9 cellular contexts compared by ENCODE assay signal in the genomic region with DNA sequence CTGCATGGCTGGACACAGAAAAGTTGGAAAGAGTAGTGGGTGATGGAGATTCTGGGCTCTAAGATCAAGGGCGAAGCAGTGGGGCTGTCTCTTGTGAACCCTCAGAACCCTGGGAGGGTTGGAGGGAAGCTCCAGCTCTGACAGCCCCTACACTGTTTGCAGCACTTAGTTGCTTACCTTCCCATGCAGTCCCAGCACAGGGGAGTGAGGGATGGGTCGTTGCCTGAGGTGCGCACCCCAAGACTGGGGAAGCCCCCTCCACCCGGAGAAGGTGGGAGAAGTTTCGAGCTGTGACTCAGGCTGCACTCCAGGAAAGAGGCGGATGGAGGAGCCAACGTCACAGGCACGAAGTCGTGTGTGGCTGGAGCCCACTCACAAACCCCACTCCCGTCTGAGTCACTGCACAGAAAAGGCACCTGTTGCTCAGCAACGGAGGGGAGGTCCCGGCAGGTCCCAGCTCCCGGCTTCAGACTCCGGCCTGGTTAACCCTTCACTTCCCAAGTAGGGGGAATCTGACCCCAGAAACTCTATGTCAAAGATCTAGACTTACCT.
A peak's percentile ranks its signal among the peaks of the same experiment; 100 is the strongest.
DNase-seq lines count a peak whose midpoint lies in the region; TF ChIP-seq lines count a peak whose summit lies in the region.
"Had no signal": no experiment of that assay in that cellular context is flagged by ENCODE, and none has a peak within 500 bp of the region (broad histone marks: within the 10 kb centered on the region; RNA-seq: fewer than 3 reads in every experiment).

No MANE protein-coding gene starts in this region.

- no peaks in the 10 kb centered on the region for H3K27me3 ChIP-seq in colonic mucosa

- peak; percentile 22 for DNase-seq in DMS53 (lab: John Stamatoyannopoulos, UW)
- DNase-seq in DMS53 treated with DMSO at 0.1 percent for 48 hours (lab: John Stamatoyannopoulos, UW; ENCODE audit: unreplicated experiment): no peak
- no peak for DNase-seq in activated T-helper 1 cell treated with anti-CD3 and anti-CD28 coated beads, Interleukin-12 subunit alpha, Interleukin-12 subunit beta, Interleukin-2, Interleukin-4 antibody, amounts not matched to agents 30 ng/mL and 10 ng/mL and 1 ng/mL, durations not matched to agents 14 hours and 24 hours and 36 hours (ENCODE audit: low spot score)
- peak; percentile 96 for DNase-seq in islet precursor cell
- DNase-seq in stimulated activated CD8-positive, alpha-beta memory T cell treated with anti-CD3 and anti-CD28 coated beads, Interleukin-4, amount 100 ng/mL, for 24 hours (ENCODE audit: low read depth): peak; percentile 56
- DNase-seq in NCI-H524 (lab: John Stamatoyannopoulos, UW): no peak
- no peak for DNase-seq in NCI-H82 (lab: John Stamatoyannopoulos, UW)
- DNase-seq in colonic mucosa: no peak

- no peak for TF ChIP-seq CTCF in colonic mucosa (IDR thresholded peaks at IDR 0.05)

- H3K27ac Mint-ChIP-seq in activated T-helper 1 cell treated with anti-CD3 and anti-CD28 coated beads, Interleukin-12 subunit alpha, Interleukin-12 subunit beta, Interleukin-2, Interleukin-4 antibody, amounts not matched to agents 30 ng/mL and 10 ng/mL and 1 ng/mL, durations not matched to agents 14 hours and 24 hours and 36 hours: peak overlapping the region; percentile 45

- H3K27me3 Mint-ChIP-seq in activated T-helper 1 cell treated with anti-CD3 and anti-CD28 coated beads, Interleukin-12 subunit alpha, Interleukin-12 subunit beta, Interleukin-2, Interleukin-4 antibody, amounts not matched to agents 30 ng/mL and 10 ng/mL and 1 ng/mL, durations not matched to agents 14 hours and 24 hours and 36 hours (ENCODE audit: insufficient read depth): peaks cover 16% of the 10 kb centered on the region

- no peaks in the 10 kb centered on the region for H3K36me3 Mint-ChIP-seq in activated T-helper 1 cell treated with anti-CD3 and anti-CD28 coated beads, Interleukin-12 subunit alpha, Interleukin-12 subunit beta, Interleukin-2, Interleukin-4 antibody, amounts not matched to agents 30 ng/mL and 10 ng/mL and 1 ng/mL, durations not matched to agents 14 hours and 24 hours and 36 hours (ENCODE audit: low read depth)

- no peaks in the 10 kb centered on the region for H3K9me3 ChIP-seq in colonic mucosa

- no peak overlapping the region for H3K9ac ChIP-seq in colonic mucosa (ENCODE audit: low read depth in 2 of 2, low read length in 2 of 2)

- H3K9me3 Mint-ChIP-seq in activated T-helper 1 cell treated with anti-CD3 and anti-CD28 coated beads, Interleukin-12 subunit alpha, Interleukin-12 subunit beta, Interleukin-2, Interleukin-4 antibody, amounts not matched to agents 30 ng/mL and 10 ng/mL and 1 ng/mL, durations not matched to agents 14 hours and 24 hours and 36 hours: peaks cover 10% of the 10 kb centered on the region

- H3K4me3 ChIP-seq in colonic mucosa: no peak overlapping the region

- H3K4me1 ChIP-seq in colonic mucosa: no peaks in the 10 kb centered on the region

- no peak overlapping the region for H3K4me3 Mint-ChIP-seq in activated T-helper 1 cell treated with anti-CD3 and anti-CD28 coated beads, Interleukin-12 subunit alpha, Interleukin-12 subunit beta, Interleukin-2, Interleukin-4 antibody, amounts not matched to agents 30 ng/mL and 10 ng/mL and 1 ng/mL, durations not matched to agents 14 hours and 24 hours and 36 hours

- no peaks in the 10 kb centered on the region for H3K36me3 ChIP-seq in colonic mucosa

- no peak overlapping the region for H3K27ac ChIP-seq in colonic mucosa
- H3K27ac ChIP-seq: 22Rv1 had no signal

- intact Hi-C loops in activated T-helper 1 cell treated with anti-CD3 and anti-CD28 coated beads, Interleukin-12 subunit alpha, Interleukin-12 subunit beta, Interleukin-2, Interleukin-4 antibody, amounts not matched to agents 30 ng/mL and 10 ng/mL and 1 ng/mL, durations not matched to agents 14 hours and 24 hours and 36 hours (cut with micrococcal nuclease): no loop called here
- intact Hi-C loops in colonic mucosa (cut with DNase I): no loop called here

- H3K4me1 Mint-ChIP-seq in activated T-helper 1 cell treated with anti-CD3 and anti-CD28 coated beads, Interleukin-12 subunit alpha, Interleukin-12 subunit beta, Interleukin-2, Interleukin-4 antibody, amounts not matched to agents 30 ng/mL and 10 ng/mL and 1 ng/mL, durations not matched to agents 14 hours and 24 hours and 36 hours (ENCODE audit: low read depth): peaks cover 18% of the 10 kb centered on the region

Comparison
In these comparisons a context has a peak if more than half of its experiments do, and no peak if none do; other contexts are left out.
1. DNase-seq: peak in DMS53 (single experiment), islet precursor cell (single experiment) and stimulated activated CD8-positive, alpha-beta memory T cell treated with anti-CD3 and anti-CD28 coated beads, Interleukin-4, amount 100 ng/mL, for 24 hours (single experiment); none in DMS53 treated with DMSO at 0.1 percent for 48 hours (single experiment), activated T-helper 1 cell treated with anti-CD3 and anti-CD28 coated beads, Interleukin-12 subunit alpha, Interleukin-12 subunit beta, Interleukin-2, Interleukin-4 antibody, amounts not matched to agents 30 ng/mL and 10 ng/mL and 1 ng/mL, durations not matched to agents 14 hours and 24 hours and 36 hours (single experiment), NCI-H524 (0 of 2), NCI-H82 (single experiment) and colonic mucosa (single experiment).